In genomic region chr20:61587910-61588309, GRCh38 we compare ENCODE assay signal across 15 cellular contexts.
"Had no signal": no experiment of that assay in that cellular context is flagged by ENCODE, and none has a peak within 500 bp of the region (broad histone marks: within the 10 kb centered on the region; RNA-seq: fewer than 3 reads in every experiment).

No MANE protein-coding gene starts in this region.

- H3K36me3 ChIP-seq: adrenal gland, left lung, tibial nerve, uterus had no signal

- ATAC-seq: SK-N-SH treated with all-trans-retinoic acid at 6 μM for 48 hours, T-cell had no signal

- DNase-seq: activated CD4-positive, alpha-beta T cell treated with anti-CD3 and anti-CD28 coated beads, Interleukin-2, amount 50 U/mL, for 1 hour; activated CD8-positive, alpha-beta memory T cell treated with anti-CD3 and anti-CD28 coated beads, Interleukin-2, amount 50 U/mL, for 48 hours; activated effector memory CD4-positive, alpha-beta T cell treated with anti-CD3 and anti-CD28 coated beads, Interleukin-2, amount 50 U/mL, for 16 hours; activated T-cell treated with anti-CD3 and anti-CD28 coated beads, Interleukin-2, amount 50 U/mL, for 48 hours; adrenal gland; foreskin melanocyte; glutamatergic neuron; hypothalamus; occipital lobe; retina; T-cell; uterus had no signal

- H3K9me3 ChIP-seq: adrenal gland had no signal

- H3K4me1 ChIP-seq: adrenal gland, left lung, uterus had no signal

- H3K27ac ChIP-seq: adrenal gland, left lung, tibial nerve, uterus had no signal

- H3K4me3 ChIP-seq: adrenal gland, left lung, tibial nerve, uterus had no signal

- H3K27me3 ChIP-seq: adrenal gland, tibial nerve, uterus had no signal
